23 cellular contexts compared by ENCODE assay signal in the genomic region with DNA sequence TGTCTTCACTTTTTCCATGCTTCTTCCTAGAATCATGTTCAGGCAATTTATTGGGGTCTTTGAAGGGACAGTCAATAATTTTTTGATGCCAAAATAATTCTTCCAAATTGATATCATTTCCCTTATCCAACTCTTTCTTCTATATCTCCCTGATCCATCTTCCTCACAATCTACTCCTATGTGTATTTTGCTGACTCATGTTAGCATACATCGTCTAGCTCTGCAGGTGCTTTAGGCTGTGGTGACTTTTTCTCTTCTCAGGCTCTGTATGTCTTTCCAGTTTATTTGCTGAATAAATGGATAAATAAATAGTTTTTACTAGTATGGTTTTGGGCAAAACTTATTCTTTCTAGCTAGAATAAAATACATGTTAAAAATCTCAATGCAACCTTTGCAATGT.
DNase-seq lines count a peak whose midpoint lies in the region; ATAC-seq, FAIRE-seq and TF ChIP-seq lines count a peak whose summit lies in the region.
"Had no signal": no experiment of that assay in that cellular context is flagged by ENCODE, and none has a peak within 500 bp of the region (broad histone marks: within the 10 kb centered on the region; RNA-seq: fewer than 3 reads in every experiment).

No MANE protein-coding gene starts in this region.

- H3K4me3 Mint-ChIP-seq in T-cell, result no peak overlapping the region
- no peak overlapping the region for H3K4me3 Mint-ChIP-seq in CD8-positive, alpha-beta T cell
- H3K4me3 Mint-ChIP-seq: CD4-positive, alpha-beta memory T cell had no signal

- TF ChIP-seq EP300 in H1 (IDR thresholded peaks at IDR 0.05; ENCODE audit: borderline replicate concordance in 1 of 2, low read depth in 2 of 2, low read length in 2 of 2), result no peak

- H2BK12ac ChIP-seq in H1 (ENCODE audit: low read depth, low read length), result no peak overlapping the region

- H3K56ac ChIP-seq in H1 (replicated peaks; ENCODE audit: insufficient read length, low read depth, low read length), result peak overlapping the region; percentile 54

- no peak overlapping the region for H3K4me3 ChIP-seq in mammary epithelial cell (replicated peaks in 1 of 3; ENCODE audit: insufficient read depth in 1 of 3, low read depth in 2 of 3, low read length in 3 of 3)
- H3K4me3 ChIP-seq in breast epithelium, result no peak overlapping the region
- no peak overlapping the region for H3K4me3 ChIP-seq in LNCaP clone FGC (ENCODE audit: low read depth, low read length)
- no peak overlapping the region for H3K4me3 ChIP-seq in H1 (ENCODE audit: extremely low read depth in 1 of 4, insufficient read depth in 2 of 4, low read depth in 3 of 4, low read length in 4 of 4)
- no peak overlapping the region for H3K4me3 ChIP-seq in CD8-positive, alpha-beta T cell (ENCODE audit: low read depth, low read length)
- H3K4me3 ChIP-seq: BLaER1 treated with 17β-estradiol and CSF1 and Interleukin-3, amounts not matched to agents 10 nM and 100 nM had no signal

- no peak overlapping the region for H3K4ac ChIP-seq in H1 (replicated peaks; ENCODE audit: insufficient read length, low read depth, low read length)

- no peak overlapping the region for H3K14ac ChIP-seq in H1 (ENCODE audit: insufficient read length)

- peak; percentile 23 for DNase-seq in mammary epithelial cell
- no peak for DNase-seq in breast epithelium (ENCODE audit: low spot score in 2 of 2)
- peak; percentile 2 for DNase-seq in LNCaP clone FGC (ENCODE audit: low read depth)
- DNase-seq in H1 (ENCODE audit: low read depth in 1 of 2, low spot score in 2 of 2), result no peak
- no peak for DNase-seq in T-cell
- no peak for DNase-seq in NCI-H2107 treated with DMSO at 0.1 percent for 48 hours (lab: John Stamatoyannopoulos, UW; ENCODE audit: unreplicated experiment)
- DNase-seq in CD8-positive, alpha-beta T cell, result no peak
- DNase-seq: AML-193; Caco-2; CD4-positive, alpha-beta memory T cell; DMS79 treated with DMSO at 0.1 percent for 48 hours; GF-D8; H7; KG1; MM.1S; NCI-H2029; NCI-H446 treated with DMSO at 0.1 percent for 48 hours; NCI-H82; NK-92 treated with Interleukin-12 subunit alpha and Interleukin-12 subunit beta, amount 100 ng/mL, for 24 hours; SHP77 treated with DMSO at 0.1 percent for 48 hours had no signal

- H3K27me3 ChIP-seq in mammary epithelial cell (ENCODE audit: insufficient read depth, low read length) (no peaks in the 10 kb centered on the region), breast epithelium (no peaks in the 10 kb centered on the region), H1 (replicated peaks in 1 of 4; ENCODE audit: control insufficient read depth in 3 of 4, extremely low read depth in 1 of 4, insufficient read depth in 3 of 4, low read length in 3 of 4) (no peaks in the 10 kb centered on the region)
- H3K27me3 ChIP-seq in CD8-positive, alpha-beta T cell (ENCODE audit: insufficient read depth, low read length), result no peaks in the 10 kb centered on the region
- H3K27me3 ChIP-seq: BLaER1 treated with 17β-estradiol and CSF1 and Interleukin-3, amounts not matched to agents 10 nM and 100 nM had no signal

- H3K9me3 Mint-ChIP-seq in T-cell, result no peaks in the 10 kb centered on the region
- H3K9me3 Mint-ChIP-seq in CD8-positive, alpha-beta T cell, result peaks cover 2% of the 10 kb centered on the region

- H4K5ac ChIP-seq in H1 (ENCODE audit: insufficient read length, low read depth, low read length), result no peak overlapping the region

- H3K4me1 ChIP-seq in mammary epithelial cell (ENCODE audit: insufficient read depth, low read length), result no peaks in the 10 kb centered on the region
- no peaks in the 10 kb centered on the region for H3K4me1 ChIP-seq in breast epithelium
- no peaks in the 10 kb centered on the region; a peak in 1 of 7 replicates for H3K4me1 ChIP-seq in H1 (replicated peaks in 1 of 4; ENCODE audit: control insufficient read depth in 3 of 4, insufficient read depth in 4 of 4, low read length in 3 of 4)
- H3K4me1 ChIP-seq in CD8-positive, alpha-beta T cell (ENCODE audit: insufficient read depth, low read length), result no peaks in the 10 kb centered on the region
- H3K4me1 ChIP-seq: BLaER1 treated with 17β-estradiol and CSF1 and Interleukin-3, amounts not matched to agents 10 nM and 100 nM; Caco-2 had no signal

- H3K23me2 ChIP-seq in H1 (ENCODE audit: low read depth, low read length), result no peaks in the 10 kb centered on the region

- no peak for TF ChIP-seq POLR2A in breast epithelium (IDR thresholded peaks at IDR 0.05)
- no peak for TF ChIP-seq POLR2A in H1 (IDR thresholded peaks at IDR 0.05; ENCODE audit: control extremely low read depth in 1 of 2, low read depth in 2 of 2, low read length in 2 of 2)

- no peaks in the 10 kb centered on the region for H3K36me3 Mint-ChIP-seq in T-cell
- no peaks in the 10 kb centered on the region for H3K36me3 Mint-ChIP-seq in CD8-positive, alpha-beta T cell
- H3K36me3 Mint-ChIP-seq: CD4-positive, alpha-beta memory T cell had no signal

- in situ Hi-C loops in mammary epithelial cell (cut with MboI; ENCODE audit: low sequenced_read_pairs in 2 of 2), result no loop called here

- H2BK120ac ChIP-seq in H1 (replicated peaks; ENCODE audit: low read depth, low read length), result no peak overlapping the region

- dilution Hi-C loops in mammary epithelial cell (cut with HindIII; ENCODE audit: low sequenced_read_pairs), result no loop called here

- H3K18ac ChIP-seq in H1 (ENCODE audit: extremely low read depth, low read length), result no peak overlapping the region

- H3K9ac ChIP-seq in mammary epithelial cell (ENCODE audit: insufficient read depth, low read length) (no peak overlapping the region), H1 (replicated peaks in 1 of 4; ENCODE audit: extremely low read depth in 1 of 4, low read depth in 3 of 4, low read length in 3 of 4) (no peak overlapping the region)
- H3K9ac ChIP-seq: BLaER1 treated with 17β-estradiol and CSF1 and Interleukin-3, amounts not matched to agents 10 nM and 100 nM had no signal

- no peak overlapping the region for H4K91ac ChIP-seq in H1 (replicated peaks; ENCODE audit: insufficient read length, low read length)

- no peak for FAIRE-seq in H1 (lab: Jason Lieb, UNC)
- FAIRE-seq: GM12891 had no signal

- no peak overlapping the region for H2BK5ac ChIP-seq in H1 (ENCODE audit: low read depth, low read length)

- H3K4me2 ChIP-seq in mammary epithelial cell (ENCODE audit: insufficient read depth, low read depth, low read length) (no peak overlapping the region), H1 (ENCODE audit: insufficient read depth in 1 of 2, low read depth in 2 of 2, low read length in 2 of 2) (no peak overlapping the region)
- H3K4me2 ChIP-seq: BLaER1 treated with 17β-estradiol and CSF1 and Interleukin-3, amounts not matched to agents 10 nM and 100 nM had no signal

- no peak overlapping the region for H3K27ac Mint-ChIP-seq in T-cell
- H3K27ac Mint-ChIP-seq in CD8-positive, alpha-beta T cell, result no peak overlapping the region
- H3K27ac Mint-ChIP-seq: CD4-positive, alpha-beta memory T cell had no signal

- TF ChIP-seq CTCF in mammary epithelial cell (conservative IDR thresholded peaks at IDR 0.05 in 1 of 2, IDR thresholded peaks at IDR 0.05 in 1 of 2; ENCODE audit: extremely low read depth in 1 of 2, insufficient read depth in 1 of 2, low read depth in 1 of 2, low read length in 2 of 2), result no peak
- TF ChIP-seq CTCF in breast epithelium (IDR thresholded peaks at IDR 0.05), result no peak
- no peak for TF ChIP-seq CTCF in LNCaP clone FGC (IDR thresholded peaks at IDR 0.05; ENCODE audit: control insufficient read depth, extremely low read depth, insufficient read depth)
- TF ChIP-seq CTCF in H1 (IDR thresholded peaks at IDR 0.05; ENCODE audit: control extremely low read depth in 1 of 3, insufficient read depth in 1 of 3, low read depth in 1 of 3, low read length in 3 of 3), result no peak
- no peak for TF ChIP-seq CTCF in CD8-positive, alpha-beta T cell (IDR thresholded peaks at IDR 0.05)

- H3K9me3 ChIP-seq in mammary epithelial cell (replicated peaks; ENCODE audit: insufficient read depth, low read length) (no peaks in the 10 kb centered on the region), breast epithelium (no peaks in the 10 kb centered on the region), H1 (ENCODE audit: insufficient read depth in 2 of 2, low read depth in 1 of 2, low read length in 1 of 2) (no peaks in the 10 kb centered on the region)
- H3K9me3 ChIP-seq in CD8-positive, alpha-beta T cell (ENCODE audit: low read length), result no peaks in the 10 kb centered on the region
- H3K9me3 ChIP-seq: BLaER1 treated with 17β-estradiol and CSF1 and Interleukin-3, amounts not matched to agents 10 nM and 100 nM; Caco-2 had no signal

- no peak overlapping the region for H4K8ac ChIP-seq in H1 (ENCODE audit: extremely low read depth, insufficient read depth, low read length)

- H4K20me1 ChIP-seq in mammary epithelial cell (ENCODE audit: insufficient read depth, low read length), result no peaks in the 10 kb centered on the region
- no peaks in the 10 kb centered on the region for H4K20me1 ChIP-seq in H1 (replicated peaks in 1 of 2; ENCODE audit: control insufficient read depth in 1 of 2, insufficient read depth in 2 of 2, low read length in 2 of 2)
- H4K20me1 ChIP-seq: BLaER1 treated with 17β-estradiol and CSF1 and Interleukin-3, amounts not matched to agents 10 nM and 100 nM had no signal

- H3K4me1 Mint-ChIP-seq in T-cell, result no peaks in the 10 kb centered on the region
- H3K4me1 Mint-ChIP-seq in CD8-positive, alpha-beta T cell (ENCODE audit: low read depth), result no peaks in the 10 kb centered on the region
- H3K4me1 Mint-ChIP-seq: CD4-positive, alpha-beta memory T cell had no signal

- CTCF ChIA-PET in mammary epithelial cell (lab: Charles Lee; ENCODE audit: low non-redundant PET) (no interaction called here), H1 (lab: Charles Lee; ENCODE audit: partially characterized antibody) (interaction anchor here (0.7 kb wide), 1 partner anchor 54 kb away, joined by 3 read pairs; no protein-coding TSS in a partner anchor), T-cell (lab: Charles Lee) (no interaction called here)
- CTCF ChIA-PET in CD8-positive, alpha-beta T cell (lab: Charles Lee), result no interaction called here

- no peak overlapping the region for H3K23ac ChIP-seq in H1 (ENCODE audit: insufficient read length)

- no peaks in the 10 kb centered on the region for H3K79me2 ChIP-seq in mammary epithelial cell (ENCODE audit: insufficient read depth, low read length)
- no peaks in the 10 kb centered on the region for H3K79me2 ChIP-seq in H1 (ENCODE audit: control insufficient read depth in 1 of 2, insufficient read depth in 2 of 2, low read length in 2 of 2)

- no peak overlapping the region for H2AFZ ChIP-seq in mammary epithelial cell (ENCODE audit: low read depth, low read length)
- no peak overlapping the region for H2AFZ ChIP-seq in H1 (ENCODE audit: low read length)

- no peak overlapping the region for H2BK15ac ChIP-seq in H1 (ENCODE audit: low read length)

- H3K79me1 ChIP-seq in H1 (ENCODE audit: low read depth, low read length), result no peaks in the 10 kb centered on the region

- H3K36me3 ChIP-seq in mammary epithelial cell (ENCODE audit: insufficient read depth, low read length), result no peaks in the 10 kb centered on the region
- H3K36me3 ChIP-seq in breast epithelium, result no peaks in the 10 kb centered on the region
- no peaks in the 10 kb centered on the region for H3K36me3 ChIP-seq in H1 (ENCODE audit: control insufficient read depth in 2 of 4, insufficient read depth in 4 of 4, low read length in 3 of 4)
- H3K36me3 ChIP-seq in CD8-positive, alpha-beta T cell (ENCODE audit: insufficient read depth, low read length), result no peaks in the 10 kb centered on the region
- H3K36me3 ChIP-seq: BLaER1 treated with 17β-estradiol and CSF1 and Interleukin-3, amounts not matched to agents 10 nM and 100 nM had no signal

- WGBS in mammary epithelial cell (ENCODE audit: low coverage, missing lambda C conversion rate), result 65% methylated on average over 1 of the region's 1 CpG
- 94% methylated on average over 1 of the region's 1 CpG; no CpG with 5 or more reads in 1 of the 2 experiments for WGBS in H1 (ENCODE audit: extremely low coverage in 1 of 2, insufficient coverage in 1 of 2, insufficient read length in 1 of 2, insufficient replicate concordance in 2 of 2, low coverage in 1 of 2, low lambda C conversion rate in 2 of 2, missing lambda C conversion rate in 1 of 2), 2 experiments

- no peak for ATAC-seq in T-cell (replicated peaks in 1 of 4)
- ATAC-seq in CD8-positive, alpha-beta T cell, result no peak
- ATAC-seq: Panc1 had no signal

- H3K27ac ChIP-seq in mammary epithelial cell (ENCODE audit: insufficient read depth, low read depth, low read length) (no peak overlapping the region), breast epithelium (no peak overlapping the region), H1 (ENCODE audit: low read depth, low read length) (no peak overlapping the region)
- H3K27ac ChIP-seq in CD8-positive, alpha-beta T cell (ENCODE audit: low read depth, low read length), result no peak overlapping the region
- H3K27ac ChIP-seq: BLaER1 treated with 17β-estradiol and CSF1 and Interleukin-3, amounts not matched to agents 10 nM and 100 nM had no signal

- intact Hi-C loops in mammary epithelial cell (cut with micrococcal nuclease) (no loop called here), breast epithelium (cut with DNase I; ENCODE audit: low total_unique reads) (no loop called here)
- intact Hi-C loops in CD8-positive, alpha-beta T cell (cut with DNase I, micrococcal nuclease), result no loop called here

- POLR2A ChIA-PET in H1 (lab: Charles Lee; ENCODE audit: partially characterized antibody) (no interaction called here), T-cell (lab: Charles Lee) (no interaction called here)
- POLR2A ChIA-PET in CD8-positive, alpha-beta T cell (lab: Charles Lee), result no interaction called here

- no peak overlapping the region for H2BK20ac ChIP-seq in H1 (ENCODE audit: low read length)

- no TSS peak for BruUV-seq in mammary epithelial cell (replicated peaks; lab: Mats Ljungman, UMichigan)

- no peaks in the 10 kb centered on the region for H3K27me3 Mint-ChIP-seq in T-cell
- no peaks in the 10 kb centered on the region for H3K27me3 Mint-ChIP-seq in CD8-positive, alpha-beta T cell (ENCODE audit: low read depth)
- H3K27me3 Mint-ChIP-seq: CD4-positive, alpha-beta memory T cell had no signal

- TF ChIP-seq RAD21 in H1 (IDR thresholded peaks at IDR 0.05 in 1 of 2, conservative IDR thresholded peaks at IDR 0.05 in 1 of 2; ENCODE audit: low read depth in 2 of 2, low read length in 2 of 2), result no peak

- no peak overlapping the region for H2AK5ac ChIP-seq in H1 (ENCODE audit: low read depth, low read length)

Comparison
In these comparisons a context has a peak if more than half of its experiments do, and no peak if none do; other contexts are left out.
1. DNase-seq: peak in mammary epithelial cell (single experiment) and LNCaP clone FGC (single experiment); none in breast epithelium (0 of 2), H1 (0 of 2), T-cell (0 of 34), NCI-H2107 treated with DMSO at 0.1 percent for 48 hours (single experiment) and CD8-positive, alpha-beta T cell (0 of 7).